Comparison of ENCODE assay signal across 11 cellular contexts in the genomic region with DNA sequence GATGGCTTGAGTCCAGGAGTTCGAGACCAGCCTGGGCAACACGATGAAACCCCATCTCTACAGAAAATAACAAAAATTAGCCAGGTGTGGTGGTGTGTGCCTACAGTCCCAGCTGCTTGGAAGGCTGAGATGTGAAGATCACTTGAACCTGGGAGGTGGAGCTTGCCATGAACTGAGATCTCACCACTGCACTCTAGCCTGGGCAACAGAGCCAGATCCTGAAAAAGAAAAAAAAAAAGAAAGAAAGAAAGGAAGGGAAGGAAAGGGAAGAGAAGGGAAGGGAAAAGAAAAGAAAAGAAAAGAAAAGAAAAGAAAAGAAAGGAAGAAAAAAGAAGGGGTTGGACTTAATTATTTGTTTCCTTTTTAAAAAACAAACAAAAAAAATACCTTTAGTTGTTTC.
"Had no signal": no experiment of that assay in that cellular context is flagged by ENCODE, and none has a peak within 500 bp of the region (broad histone marks: within the 10 kb centered on the region; RNA-seq: fewer than 3 reads in every experiment).

No MANE protein-coding gene starts in this region.

- H2AFZ ChIP-seq: GM23248, GM23338 had no signal

- H3K9me3 Mint-ChIP-seq: H9 had no signal

- H3K9me3 ChIP-seq: HAP-1 had no signal

- H3K27ac Mint-ChIP-seq: GM23338, H9, HFFc6 had no signal

- H3K27ac ChIP-seq: GM23248 had no signal

- ATAC-seq: GM23338, HCT116 had no signal

- H3K4me3 ChIP-seq: GM23248, GM23338, HAP-1 had no signal

- H3K36me3 ChIP-seq: HAP-1 had no signal

- H3K4me1 Mint-ChIP-seq: GM23338, H9 had no signal

- H3K4me2 ChIP-seq: GM23338 had no signal

- FAIRE-seq: H1, H54 had no signal

- H3K4me3 Mint-ChIP-seq: GM23338, H9, HFFc6 had no signal

- H3K9ac ChIP-seq: GM23248 had no signal

- DNase-seq: GM23248, GOT3, H7, H9, HCEC 1CT, HFFc6 had no signal

- H3K4me1 ChIP-seq: HAP-1 had no signal
